Comparison of ENCODE assay signal across 13 cellular contexts in the genomic region with DNA sequence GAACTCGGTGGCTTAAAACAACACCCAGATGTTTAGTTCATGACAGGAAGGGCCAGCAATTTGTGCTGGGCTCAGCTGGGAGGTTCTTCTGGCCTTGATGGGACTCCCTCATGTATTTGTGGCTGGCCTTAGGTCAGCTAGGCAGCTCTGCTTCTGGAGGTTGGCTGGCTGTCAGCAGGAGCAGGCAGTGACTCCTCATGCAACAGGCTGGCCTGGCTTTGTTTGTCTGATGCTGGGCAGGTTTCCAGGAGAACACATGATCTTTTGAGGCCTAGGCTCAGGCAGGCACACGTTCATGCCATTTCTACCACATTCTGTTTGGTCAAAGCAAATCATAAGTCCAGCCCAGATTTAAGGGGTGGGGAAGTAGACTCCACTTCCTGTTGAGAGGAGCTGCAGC.
DNase-seq lines count a peak whose midpoint lies in the region; ATAC-seq and TF ChIP-seq lines count a peak whose summit lies in the region.
"Had no signal": no experiment of that assay in that cellular context is flagged by ENCODE, and none has a peak within 500 bp of the region (broad histone marks: within the 10 kb centered on the region; RNA-seq: fewer than 3 reads in every experiment).

No MANE protein-coding gene starts in this region.

- no peak overlapping the region for H3K4me3 ChIP-seq in MG63
- H3K4me3 ChIP-seq in fibroblast of villous mesenchyme (ENCODE audit: low read depth, low read length): no peak overlapping the region

- ATAC-seq in HG02970 (IDR thresholded peaks at IDR 0.05; ENCODE audit: low FRiP score, unreplicated experiment) (no peak), natural killer cell (no peak)
- ATAC-seq: right cardiac atrium had no signal

- peak; percentile 33 for DNase-seq in COR-L47 (lab: John Stamatoyannopoulos, UW)
- peak; percentile 86 for DNase-seq in MG63
- peak; percentile 64 for DNase-seq in RPMI8226
- DNase-seq in fibroblast of villous mesenchyme (ENCODE audit: low read depth): peak; percentile 42
- DNase-seq in inferior parietal cortex (ENCODE audit: extremely low spot score): no peak
- DNase-seq in natural killer cell: no peak
- no peak for DNase-seq in activated CD4-positive, alpha-beta T cell treated with anti-CD3 and anti-CD28 coated beads, Interleukin-2, amount 50 U/mL, for 48 hours
- DNase-seq: activated B cell treated with CpG ODN at 0.5 μM for 24 hours; CD4-positive, alpha-beta memory T cell; H7; right cardiac atrium had no signal

- no peaks in the 10 kb centered on the region for H3K36me3 Mint-ChIP-seq in natural killer cell
- H3K36me3 Mint-ChIP-seq: activated naive CD8-positive, alpha-beta T cell; CD4-positive, alpha-beta memory T cell had no signal

- H3K27ac Mint-ChIP-seq in natural killer cell: no peak overlapping the region
- H3K27ac Mint-ChIP-seq: activated B cell treated with CpG ODN at 0.5 μM for 24 hours; activated naive CD8-positive, alpha-beta T cell; CD4-positive, alpha-beta memory T cell had no signal

- peaks cover 0 to 9% of the 10 kb centered on the region in 2 donors for H3K4me1 Mint-ChIP-seq in natural killer cell
- H3K4me1 Mint-ChIP-seq: activated B cell treated with CpG ODN at 0.5 μM for 24 hours had no signal

- no peaks in the 10 kb centered on the region for H3K36me3 ChIP-seq in MG63

- intact Hi-C loops in natural killer cell (cut with micrococcal nuclease): no loop called here

- H3K9me3 Mint-ChIP-seq in natural killer cell: peaks cover 5% of the 10 kb centered on the region in 2 donors

- H3K4me3 Mint-ChIP-seq in natural killer cell: no peak overlapping the region
- H3K4me3 Mint-ChIP-seq: activated B cell treated with CpG ODN at 0.5 μM for 24 hours; activated naive CD8-positive, alpha-beta T cell; CD4-positive, alpha-beta memory T cell had no signal

- H3K9me3 ChIP-seq in MG63: peaks cover 7% of the 10 kb centered on the region; the same call in 1 of the 2 replicates

- TF ChIP-seq CTCF in fibroblast of villous mesenchyme (IDR thresholded peaks at IDR 0.05; ENCODE audit: insufficient read depth, low read depth, low read length): no peak
- no peak for TF ChIP-seq CTCF in natural killer cell (IDR thresholded peaks at IDR 0.05)

- H3K27me3 Mint-ChIP-seq in natural killer cell (ENCODE audit: low read depth in 2 of 2): peaks cover 13 to 16% of the 10 kb centered on the region in 2 donors

- no peaks in the 10 kb centered on the region for H3K27me3 ChIP-seq in MG63

Comparison
In these comparisons a context has a peak if more than half of its experiments do, and no peak if none do; other contexts are left out.
1. DNase-seq: peak in COR-L47 (single experiment), MG63 (single experiment), RPMI8226 (single experiment) and fibroblast of villous mesenchyme (single experiment); none in inferior parietal cortex (single experiment), natural killer cell (single experiment) and activated CD4-positive, alpha-beta T cell treated with anti-CD3 and anti-CD28 coated beads, Interleukin-2, amount 50 U/mL, for 48 hours (0 of 2).